9 cellular contexts compared by ENCODE assay signal in the genomic region with DNA sequence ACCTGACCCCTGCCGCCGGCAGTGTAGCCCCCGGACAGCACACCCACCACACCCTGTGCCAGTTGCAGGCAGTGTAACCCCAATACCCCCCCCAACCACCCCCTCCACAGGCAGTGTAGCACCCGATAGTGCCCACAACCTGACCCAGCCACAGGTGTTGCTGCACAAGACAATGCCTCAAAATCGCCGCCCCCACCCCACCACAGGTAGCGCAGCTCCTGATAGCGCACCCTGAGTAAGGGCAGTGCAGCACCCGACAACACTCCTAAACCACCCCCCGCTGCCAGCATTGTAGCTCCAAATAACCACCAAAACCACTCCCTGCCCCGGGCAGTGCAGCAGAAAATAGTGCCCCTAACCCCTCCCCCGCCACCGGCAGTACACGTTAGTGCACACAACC. TPM values are rescaled to one million over a fixed set of nuclear protein-coding genes. Genes with fewer than 3 reads are reported as not detected.
DNase-seq lines count a peak whose midpoint lies in the region; ATAC-seq, FAIRE-seq and TF ChIP-seq lines count a peak whose summit lies in the region.
"Not testable (repeated sequence)": the region's sequence is repeated elsewhere in the genome, so short reads cannot be mapped to it uniquely, and the experiment has no call there.
"Had no signal": no experiment of that assay in that cellular context is flagged by ENCODE, and none has a peak within 500 bp of the region (broad histone marks: within the 10 kb centered on the region; RNA-seq: fewer than 3 reads in every experiment).

No MANE protein-coding gene starts in this region.

- H3K27ac Mint-ChIP-seq in glutamatergic neuron (ENCODE audit: unreplicated experiment); neural progenitor cell; type B pancreatic cell: not testable (repeated sequence)

- not testable (repeated sequence) for FAIRE-seq in A549 (lab: Jason Lieb, UNC)

- not testable (repeated sequence) for H3K36me3 Mint-ChIP-seq in glutamatergic neuron (ENCODE audit: unreplicated experiment); neural progenitor cell; type B pancreatic cell

- H3K4me1 ChIP-seq in A549, SJCRH30, lower lobe of right lung: not testable (repeated sequence)
- peaks cover 11% of the 10 kb centered on the region for H3K4me1 ChIP-seq in neural progenitor cell

- not testable (repeated sequence) for TF ChIP-seq CTCF in A549 (IDR thresholded peaks at IDR 0.05); glutamatergic neuron (IDR thresholded peaks at IDR 0.05; ENCODE audit: partially characterized antibody, unreplicated experiment); lower lobe of right lung (IDR thresholded peaks at IDR 0.05); neural progenitor cell (IDR thresholded peaks at IDR 0.05); type B pancreatic cell (conservative IDR thresholded peaks at IDR 0.05)

- not testable (repeated sequence) for H3K9ac ChIP-seq in neural progenitor cell

- POLR2A ChIA-PET in A549 (lab: Yijun Ruan, JAX): not testable (repeated sequence)

- CTCF ChIA-PET in A549 (lab: Yijun Ruan, JAX): not testable (repeated sequence)

- H3K79me2 ChIP-seq in neural progenitor cell (ENCODE audit: low read depth): peaks cover 31% of the 10 kb centered on the region

- H3K9me3 ChIP-seq in A549; SJCRH30 (replicated peaks); lower lobe of right lung; neural progenitor cell (ENCODE audit: low read depth): not testable (repeated sequence)

- not testable (repeated sequence) for H4K20me1 ChIP-seq in neural progenitor cell (ENCODE audit: low read depth)

- DNase-seq in A549 (ENCODE audit: low read depth in 1 of 2, low spot score in 1 of 2); SJCRH30; glutamatergic neuron; neural progenitor cell (ENCODE audit: low spot score); type B pancreatic cell (ENCODE audit: extremely low spot score, unreplicated experiment): not testable (repeated sequence)
- peak; percentile 35 for DNase-seq in lower lobe of right lung

- WGBS in A549 (ENCODE audit: missing lambda C conversion rate): 42% methylated on average over 2 of the region's 14 CpGs

- not testable (repeated sequence) for H3K27me3 Mint-ChIP-seq in glutamatergic neuron (ENCODE audit: unreplicated experiment); neural progenitor cell (ENCODE audit: insufficient read depth, low read depth); type B pancreatic cell

- not testable (repeated sequence) for H2AFZ ChIP-seq in neural progenitor cell (replicated peaks)

- not testable (repeated sequence) for H3K9me3 Mint-ChIP-seq in glutamatergic neuron (ENCODE audit: unreplicated experiment); neural progenitor cell; type B pancreatic cell

- not testable (repeated sequence) for TF ChIP-seq EP300 in A549 (IDR thresholded peaks at IDR 0.05)

- not testable (repeated sequence) for H3K4me1 Mint-ChIP-seq in glutamatergic neuron (ENCODE audit: low read depth, unreplicated experiment); neural progenitor cell; type B pancreatic cell (ENCODE audit: unreplicated experiment)

- not testable (repeated sequence) for H3K27ac ChIP-seq in A549, SJCRH30, lower lobe of right lung, neural progenitor cell

- TF ChIP-seq POLR2A in A549 (IDR thresholded peaks at IDR 0.05; ENCODE audit: low read length): not testable (repeated sequence)

- H3K4me3 Mint-ChIP-seq in glutamatergic neuron (ENCODE audit: unreplicated experiment) (peak overlapping the region; percentile 91), neural progenitor cell (peak overlapping the region; percentile 41), type B pancreatic cell (peak overlapping the region; percentile 99)

- H3K36me3 ChIP-seq in SJCRH30, lower lobe of right lung, neural progenitor cell: not testable (repeated sequence)

- intact Hi-C loops in lower lobe of right lung (cut with DNase I): not testable (repeated sequence)

- TF ChIP-seq RAD21 in A549 (conservative IDR thresholded peaks at IDR 0.05 in 1 of 2, IDR thresholded peaks at IDR 0.05 in 1 of 2): not testable (repeated sequence)

- H3K4me2 ChIP-seq in A549: not testable (repeated sequence)
- H3K4me2 ChIP-seq in neural progenitor cell: peak overlapping the region; percentile 66

- H3K27me3 ChIP-seq in SJCRH30; lower lobe of right lung (ENCODE audit: low read depth); neural progenitor cell: not testable (repeated sequence)

- not testable (repeated sequence) for H3F3A ChIP-seq in neural progenitor cell (ENCODE audit: low read depth)

- H3K4me3 ChIP-seq in A549, lower lobe of right lung: not testable (repeated sequence)
- peak overlapping the region; percentile 29 for H3K4me3 ChIP-seq in SJCRH30
- peak overlapping the region; percentile 54 for H3K4me3 ChIP-seq in neural progenitor cell

- ATAC-seq in A549: peak; percentile 30 to 34; a peak in 4 of 6 replicates
- ATAC-seq in lower lobe of right lung: not testable (repeated sequence)

RNA-seq across cellular contexts. Expression of a gene that starts 0.6 kb away (rescaled TPM):
- 0.06 and 0.07 TPM in 2 replicates for polyA plus RNA-seq in A549 (2011; rRNA removed)
- polyA plus RNA-seq in A549 (2012; cell fraction: cytosol; rRNA removed): 0.01 TPM in 1 of 2 replicates, not detected in the other
- 0.05 and 0.15 TPM in 2 replicates for polyA plus RNA-seq in A549 (2012; cell fraction: nucleus; rRNA removed)
- polyA plus RNA-seq in A549 (2017; fragmentation: RNase III; extraction: RNeasy Plus Mini Kit Qiagen cat#74134 plus additional on column Dnase treatment): 0.05 TPM in 1 of 3 replicates, not detected in the others
- 0.63 and 1.5 TPM in 2 replicates for polyA minus RNA-seq in A549 (2011; rRNA and poly(A)+ RNA removed)
- total RNA-seq in SJCRH30 (2014; rRNA removed; shearing (Covaris generic)): 8.6 and 11.5 TPM in 2 replicates
- 12.8 TPM for total RNA-seq in glutamatergic neuron (ENCODE audit: unreplicated experiment)
- total RNA-seq in lower lobe of right lung: not detected
- 15.1 and 17.6 TPM in 2 replicates for total RNA-seq in neural progenitor cell (ENCODE audit: low replicate concordance)
- total RNA-seq in type B pancreatic cell (ENCODE audit: low replicate concordance): 14.2 and 25.0 TPM in 2 replicates
- total RNA-seq: PC-9 had no signal
- polyA plus RNA-seq: AG04450, CD14-positive monocyte had no signal

RNA-seq across cellular contexts. Expression of a gene that starts 16.4 kb away (rescaled TPM):
- 5.2 and 5.6 TPM in 2 replicates for polyA plus RNA-seq in A549 (2011; rRNA removed)
- polyA plus RNA-seq in A549 (2012; cell fraction: cytosol; rRNA removed): 11.0 and 15.3 TPM in 2 replicates
- polyA plus RNA-seq in A549 (2012; cell fraction: nucleus; rRNA removed): 45.3 and 50.7 TPM in 2 replicates
- 4.8 to 5.4 TPM (median 5.0 TPM) in 3 replicates for polyA plus RNA-seq in A549 (2017; fragmentation: RNase III; extraction: RNeasy Plus Mini Kit Qiagen cat#74134 plus additional on column Dnase treatment)
- 1.7 and 2.2 TPM in 2 replicates for polyA minus RNA-seq in A549 (2011; rRNA and poly(A)+ RNA removed)
- 2.2 and 2.7 TPM in 2 replicates for total RNA-seq in SJCRH30 (2014; rRNA removed; shearing (Covaris generic))
- 0.29 TPM for total RNA-seq in glutamatergic neuron (ENCODE audit: unreplicated experiment)
- total RNA-seq in lower lobe of right lung: 7.2 TPM
- 8.8 and 13.8 TPM in 2 replicates for total RNA-seq in neural progenitor cell (ENCODE audit: low replicate concordance)
- total RNA-seq in type B pancreatic cell (ENCODE audit: low replicate concordance): 10.3 and 15.4 TPM in 2 replicates
- polyA plus RNA-seq: CD14-positive monocyte had no signal

RNA-seq across cellular contexts. Expression of a gene that starts 52.9 kb away (rescaled TPM):
- polyA plus RNA-seq in A549 (2011; rRNA removed) (43.3 and 47.1 TPM in 2 replicates), A549 (2017; fragmentation: RNase III; extraction: RNeasy Plus Mini Kit Qiagen cat#74134 plus additional on column Dnase treatment) (53.2 to 54.6 TPM (median 53.3 TPM) in 3 replicates)
- polyA plus RNA-seq in A549 (2012; cell fraction: cytosol; rRNA removed): 81.5 and 102 TPM in 2 replicates
- 263 and 405 TPM in 2 replicates for polyA plus RNA-seq in A549 (2012; cell fraction: nucleus; rRNA removed)
- polyA minus RNA-seq in A549 (2011; rRNA and poly(A)+ RNA removed): 38.1 and 59.4 TPM in 2 replicates
- total RNA-seq in SJCRH30 (2014; rRNA removed; shearing (Covaris generic)): 62.0 and 67.5 TPM in 2 replicates
- total RNA-seq in glutamatergic neuron (ENCODE audit: unreplicated experiment) (83.4 TPM), lower lobe of right lung (35.7 TPM), neural progenitor cell (ENCODE audit: low replicate concordance) (23.6 and 45.1 TPM in 2 replicates), type B pancreatic cell (ENCODE audit: low replicate concordance) (77.0 and 79.6 TPM in 2 replicates)

RNA-seq across cellular contexts. Expression of a gene that starts 53.6 kb away (rescaled TPM):
- polyA plus RNA-seq in A549 (2011; rRNA removed) (78.6 and 102 TPM in 2 replicates), A549 (2017; fragmentation: RNase III; extraction: RNeasy Plus Mini Kit Qiagen cat#74134 plus additional on column Dnase treatment) (223 to 283 TPM (median 273 TPM) in 3 replicates)
- polyA plus RNA-seq in A549 (2012; cell fraction: cytosol; rRNA removed): 404 and 478 TPM in 2 replicates
- polyA plus RNA-seq in A549 (2012; cell fraction: nucleus; rRNA removed): 211 and 279 TPM in 2 replicates
- 5.6 and 12.7 TPM in 2 replicates for polyA minus RNA-seq in A549 (2011; rRNA and poly(A)+ RNA removed)
- total RNA-seq in SJCRH30 (2014; rRNA removed; shearing (Covaris generic)): 63.2 and 99.3 TPM in 2 replicates
- total RNA-seq in glutamatergic neuron (ENCODE audit: unreplicated experiment) (172 TPM), lower lobe of right lung (125 TPM), neural progenitor cell (ENCODE audit: low replicate concordance) (21.4 and 91.8 TPM in 2 replicates), type B pancreatic cell (ENCODE audit: low replicate concordance) (164 and 224 TPM in 2 replicates)

Comparison
In these comparisons a context has a peak if more than half of its experiments do, and no peak if none do; other contexts are left out.
1. H3K4me3 Mint-ChIP-seq: peak in every context shown above with its lines; median percentile 99 in type B pancreatic cell; 91 in glutamatergic neuron; 41 in neural progenitor cell.